ENCODE assay signal across 16 cellular contexts in the genomic region with DNA sequence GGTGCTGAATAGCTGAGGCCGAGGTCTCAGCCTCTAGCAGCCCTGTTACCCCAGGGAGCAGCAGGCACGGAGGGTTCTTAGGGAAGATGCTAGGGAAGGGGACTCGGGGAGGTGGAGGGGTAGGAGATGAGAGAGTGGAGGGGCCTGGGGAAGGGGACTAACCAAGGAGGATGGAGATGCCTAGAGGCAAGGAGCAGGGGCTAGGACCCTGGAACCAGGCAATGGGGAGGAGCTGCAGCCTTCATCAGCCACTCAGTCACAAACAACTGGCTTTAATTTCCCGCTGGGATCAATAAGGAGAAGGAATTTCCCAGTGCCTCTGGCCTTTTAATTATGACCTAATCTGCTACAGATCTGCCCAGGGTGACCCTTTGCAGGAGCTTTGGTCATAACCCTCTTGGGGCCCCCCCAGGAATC. TPM values are rescaled to one million over a fixed set of nuclear protein-coding genes. Genes with fewer than 3 reads are reported as not detected.
DNase-seq lines count a peak whose midpoint lies in the region; ATAC-seq, FAIRE-seq and TF ChIP-seq lines count a peak whose summit lies in the region.
"Had no signal": no experiment of that assay in that cellular context is flagged by ENCODE, and none has a peak within 500 bp of the region (broad histone marks: within the 10 kb centered on the region; RNA-seq: fewer than 3 reads in every experiment).

No MANE protein-coding gene starts in this region.

- no peaks in the 10 kb centered on the region for H4K20me1 ChIP-seq in astrocyte (ENCODE audit: insufficient read depth, low read length)

- H3K9me3 ChIP-seq in astrocyte (ENCODE audit: insufficient read depth, low read depth, low read length) (no peaks in the 10 kb centered on the region), iPS-18c (ENCODE audit: control insufficient read depth, insufficient read depth, low read length) (no peaks in the 10 kb centered on the region)

- peak overlapping the region; percentile 37 for H3K4me2 ChIP-seq in astrocyte (ENCODE audit: low read length)

- H3K27ac Mint-ChIP-seq in astrocyte (ENCODE audit: unreplicated experiment), result no peak overlapping the region
- H3K27ac Mint-ChIP-seq in stimulated activated effector memory CD8-positive, alpha-beta T cell treated with anti-CD3 and anti-CD28 coated beads, Interleukin-12 subunit alpha, Interleukin-12 subunit beta, amount 100 ng/mL, for 72 hours, result peak overlapping the region; percentile 3
- no peak overlapping the region for H3K27ac Mint-ChIP-seq in glutamatergic neuron (ENCODE audit: unreplicated experiment)

- peak overlapping the region; percentile 80; the same call in 1 of the 2 replicates for H3K4me3 ChIP-seq in H7 (ENCODE audit: insufficient read depth, low read depth, low read length)
- H3K4me3 ChIP-seq in astrocyte (ENCODE audit: insufficient read depth, low read depth, low read length), result no peak overlapping the region
- peak overlapping the region; percentile 22 for H3K4me3 ChIP-seq in iPS-18c (ENCODE audit: insufficient read depth, low read depth, low read length)

- ATAC-seq in stimulated activated effector memory CD8-positive, alpha-beta T cell treated with anti-CD3 and anti-CD28 coated beads, Interleukin-12 subunit alpha, Interleukin-12 subunit beta, amount 100 ng/mL, for 72 hours, result no peak
- ATAC-seq: activated T-cell treated with anti-CD3 and anti-CD28 coated beads, Interleukin-2, amount 50 U/mL, for 4 hours had no signal

- DNase-seq in H7 (peak; percentile 87), astrocyte (ENCODE audit: low read depth) (no peak), glutamatergic neuron (no peak), NCI-H1105 (lab: John Stamatoyannopoulos, UW) (no peak), NCI-H2196 treated with DMSO at 0.1 percent for 48 hours (lab: John Stamatoyannopoulos, UW; ENCODE audit: unreplicated experiment) (no peak)
- DNase-seq in stimulated activated effector memory CD8-positive, alpha-beta T cell treated with anti-CD3 and anti-CD28 coated beads, Interleukin-12 subunit alpha, Interleukin-12 subunit beta, amount 100 ng/mL, for 72 hours (ENCODE audit: low spot score in 2 of 2), result no peak
- no peak for DNase-seq in stimulated activated CD4-positive, alpha-beta T cell treated with anti-CD3 and anti-CD28 coated beads, Interleukin-4, amount 100 ng/mL, for 4 hours
- DNase-seq: activated CD4-positive, alpha-beta T cell treated with anti-CD3 and anti-CD28 coated beads for 1 hour; activated T-cell treated with anti-CD3 and anti-CD28 coated beads, Interleukin-2, amount 50 U/mL, for 4 hours; amniotic stem cell; effector CD4-positive, alpha-beta T cell; GF-D8; stimulated activated naive CD4-positive, alpha-beta T cell treated with Interleukin-2 at 50 U/mL for 16 hours had no signal

- H3K9me3 Mint-ChIP-seq in astrocyte (ENCODE audit: unreplicated experiment) (no peaks in the 10 kb centered on the region), glutamatergic neuron (ENCODE audit: unreplicated experiment) (no peaks in the 10 kb centered on the region)
- no peaks in the 10 kb centered on the region for H3K9me3 Mint-ChIP-seq in stimulated activated effector memory CD8-positive, alpha-beta T cell treated with anti-CD3 and anti-CD28 coated beads, Interleukin-12 subunit alpha, Interleukin-12 subunit beta, amount 100 ng/mL, for 72 hours
- H3K9me3 Mint-ChIP-seq: activated T-cell treated with anti-CD3 and anti-CD28 coated beads, Interleukin-2, amount 50 U/mL, for 4 hours had no signal

- TF ChIP-seq CTCF in astrocyte (IDR thresholded peaks at IDR 0.05; ENCODE audit: insufficient read depth, low read depth, low read length) (no peak), glutamatergic neuron (IDR thresholded peaks at IDR 0.05; ENCODE audit: partially characterized antibody, unreplicated experiment) (no peak)

- H3K4me1 Mint-ChIP-seq in astrocyte (ENCODE audit: low read depth, unreplicated experiment), result peaks cover 41% of the 10 kb centered on the region
- H3K4me1 Mint-ChIP-seq in stimulated activated effector memory CD8-positive, alpha-beta T cell treated with anti-CD3 and anti-CD28 coated beads, Interleukin-12 subunit alpha, Interleukin-12 subunit beta, amount 100 ng/mL, for 72 hours, result peaks cover 33% of the 10 kb centered on the region
- peaks cover 20% of the 10 kb centered on the region for H3K4me1 Mint-ChIP-seq in glutamatergic neuron (ENCODE audit: low read depth, unreplicated experiment)

- no peak for FAIRE-seq in astrocyte (lab: Jason Lieb, UNC)
- FAIRE-seq: GM18507 had no signal

- H3K36me3 Mint-ChIP-seq in astrocyte (ENCODE audit: low read depth, unreplicated experiment) (peaks cover 2% of the 10 kb centered on the region), glutamatergic neuron (ENCODE audit: unreplicated experiment) (no peaks in the 10 kb centered on the region)
- H3K36me3 Mint-ChIP-seq in stimulated activated effector memory CD8-positive, alpha-beta T cell treated with anti-CD3 and anti-CD28 coated beads, Interleukin-12 subunit alpha, Interleukin-12 subunit beta, amount 100 ng/mL, for 72 hours, result peaks cover 7% of the 10 kb centered on the region

- H3K4me3 Mint-ChIP-seq in astrocyte (ENCODE audit: unreplicated experiment), result peak overlapping the region; percentile 20
- H3K4me3 Mint-ChIP-seq in stimulated activated effector memory CD8-positive, alpha-beta T cell treated with anti-CD3 and anti-CD28 coated beads, Interleukin-12 subunit alpha, Interleukin-12 subunit beta, amount 100 ng/mL, for 72 hours, result no peak overlapping the region
- no peak overlapping the region for H3K4me3 Mint-ChIP-seq in glutamatergic neuron (ENCODE audit: unreplicated experiment)

- H3K27me3 Mint-ChIP-seq in astrocyte (ENCODE audit: low read depth, unreplicated experiment) (no peaks in the 10 kb centered on the region), glutamatergic neuron (ENCODE audit: unreplicated experiment) (peaks cover 13% of the 10 kb centered on the region)

- no peaks in the 10 kb centered on the region for H3K79me2 ChIP-seq in astrocyte (ENCODE audit: insufficient read depth, low read length)

- no peak overlapping the region for H2AFZ ChIP-seq in astrocyte (ENCODE audit: low read depth, low read length)

- no peaks in the 10 kb centered on the region for H3K36me3 ChIP-seq in H7 (replicated peaks; ENCODE audit: control insufficient read depth, insufficient read depth, low read length)
- no peaks in the 10 kb centered on the region for H3K36me3 ChIP-seq in astrocyte (ENCODE audit: insufficient read depth, low read length)

- H3K27me3 ChIP-seq in H7 (ENCODE audit: control insufficient read depth, insufficient read depth, low read length), result peaks cover 18% of the 10 kb centered on the region
- peaks cover 3% of the 10 kb centered on the region for H3K27me3 ChIP-seq in astrocyte (ENCODE audit: insufficient read depth, low read length)

- no peak overlapping the region for H3K27ac ChIP-seq in astrocyte (ENCODE audit: low read depth, low read length)

- no peak overlapping the region for H3K9ac ChIP-seq in astrocyte (ENCODE audit: low read length)

- H3K4me1 ChIP-seq in astrocyte (ENCODE audit: insufficient read depth, low read length), result peaks cover 74% of the 10 kb centered on the region

RNA-seq across cellular contexts. Expression of gene CRABP2, which starts 2.9 kb away (rescaled TPM):
- total RNA-seq in H7 (2014; rRNA removed; shearing (Covaris generic)), result 137 and 190 TPM in 2 replicates
- total RNA-seq in astrocyte (278 and 339 TPM in 2 replicates), glutamatergic neuron (ENCODE audit: unreplicated experiment) (2.4 TPM)
- total RNA-seq: lung microvascular endothelial cell had no signal

RNA-seq across cellular contexts. Expression of gene METTL25B, which starts 20.0 kb away (rescaled TPM):
- 25.7 and 33.1 TPM in 2 replicates for total RNA-seq in H7 (2014; rRNA removed; shearing (Covaris generic))
- total RNA-seq in astrocyte (9.9 and 11.1 TPM in 2 replicates), glutamatergic neuron (ENCODE audit: unreplicated experiment) (27.1 TPM)

RNA-seq across cellular contexts. Expression of gene ISG20L2, which starts 20.3 kb away (rescaled TPM):
- 55.2 and 56.4 TPM in 2 replicates for total RNA-seq in H7 (2014; rRNA removed; shearing (Covaris generic))
- 30.1 and 33.4 TPM in 2 replicates for total RNA-seq in astrocyte
- 32.6 TPM for total RNA-seq in glutamatergic neuron (ENCODE audit: unreplicated experiment)

RNA-seq across cellular contexts. Expression of gene NES, which starts 31.0 kb away (rescaled TPM):
- 220 and 231 TPM in 2 replicates for total RNA-seq in H7 (2014; rRNA removed; shearing (Covaris generic))
- total RNA-seq in astrocyte (280 and 310 TPM in 2 replicates), glutamatergic neuron (ENCODE audit: unreplicated experiment) (375 TPM)

RNA-seq across cellular contexts. Expression of gene MRPL24, which starts 32.6 kb away (rescaled TPM):
- total RNA-seq in H7 (2014; rRNA removed; shearing (Covaris generic)), result 92.1 and 105 TPM in 2 replicates
- total RNA-seq in astrocyte, result 37.4 and 46.5 TPM in 2 replicates
- 25.1 TPM for total RNA-seq in glutamatergic neuron (ENCODE audit: unreplicated experiment)

Comparison
In these comparisons a context has a peak if more than half of its experiments do, and no peak if none do; other contexts are left out.
1. RNA of gene CRABP2, which starts 2.9 kb away (total RNA-seq): 278 to 339 TPM in astrocyte and 137 to 190 TPM in H7; 2.4 TPM in glutamatergic neuron (single experiment); every median in the first group is over 10 times any median in the second.